1 cellular context compared by ENCODE assay signal in the genomic region with DNA sequence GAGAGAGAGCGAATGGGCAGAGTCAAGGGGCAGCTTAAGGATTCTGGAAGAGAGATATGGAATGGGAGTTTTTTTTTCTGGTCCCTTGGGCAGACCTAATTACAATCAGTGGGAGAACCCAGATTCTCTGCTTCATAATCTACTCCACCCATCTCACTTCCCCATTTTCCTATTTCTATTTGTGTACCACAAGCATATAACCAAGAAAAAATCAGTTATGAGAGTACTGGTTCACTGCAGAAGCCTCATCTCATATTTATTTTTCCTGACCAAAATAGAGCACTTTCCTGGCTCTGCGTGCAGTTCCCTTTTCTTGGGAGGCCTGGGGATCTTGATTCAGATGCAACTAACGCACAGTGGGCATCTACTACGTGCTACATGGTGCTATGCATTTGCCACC.
TF ChIP-seq lines count a peak whose summit lies in the region.

No MANE protein-coding gene starts in this region.

TF ChIP-seq in GM12878, 131 proteins besides CTCF, POLR2A, EP300 and RAD21 (continued from another document):
- TF ChIP-seq, protein P1, sequence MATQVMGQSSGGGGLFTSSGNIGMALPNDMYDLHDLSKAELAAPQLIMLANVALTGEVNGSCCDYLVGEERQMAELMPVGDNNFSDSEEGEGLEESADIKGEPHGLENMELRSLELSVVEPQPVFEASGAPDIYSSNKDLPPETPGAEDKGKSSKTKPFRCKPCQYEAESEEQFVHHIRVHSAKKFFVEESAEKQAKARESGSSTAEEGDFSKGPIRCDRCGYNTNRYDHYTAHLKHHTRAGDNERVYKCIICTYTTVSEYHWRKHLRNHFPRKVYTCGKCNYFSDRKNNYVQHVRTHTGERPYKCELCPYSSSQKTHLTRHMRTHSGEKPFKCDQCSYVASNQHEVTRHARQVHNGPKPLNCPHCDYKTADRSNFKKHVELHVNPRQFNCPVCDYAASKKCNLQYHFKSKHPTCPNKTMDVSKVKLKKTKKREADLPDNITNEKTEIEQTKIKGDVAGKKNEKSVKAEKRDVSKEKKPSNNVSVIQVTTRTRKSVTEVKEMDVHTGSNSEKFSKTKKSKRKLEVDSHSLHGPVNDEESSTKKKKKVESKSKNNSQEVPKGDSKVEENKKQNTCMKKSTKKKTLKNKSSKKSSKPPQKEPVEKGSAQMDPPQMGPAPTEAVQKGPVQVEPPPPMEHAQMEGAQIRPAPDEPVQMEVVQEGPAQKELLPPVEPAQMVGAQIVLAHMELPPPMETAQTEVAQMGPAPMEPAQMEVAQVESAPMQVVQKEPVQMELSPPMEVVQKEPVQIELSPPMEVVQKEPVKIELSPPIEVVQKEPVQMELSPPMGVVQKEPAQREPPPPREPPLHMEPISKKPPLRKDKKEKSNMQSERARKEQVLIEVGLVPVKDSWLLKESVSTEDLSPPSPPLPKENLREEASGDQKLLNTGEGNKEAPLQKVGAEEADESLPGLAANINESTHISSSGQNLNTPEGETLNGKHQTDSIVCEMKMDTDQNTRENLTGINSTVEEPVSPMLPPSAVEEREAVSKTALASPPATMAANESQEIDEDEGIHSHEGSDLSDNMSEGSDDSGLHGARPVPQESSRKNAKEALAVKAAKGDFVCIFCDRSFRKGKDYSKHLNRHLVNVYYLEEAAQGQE (IDR thresholded peaks at IDR 0.05; ENCODE audit: low read depth, low read length), result no peak
- no peak for TF ChIP-seq JUNB (IDR thresholded peaks at IDR 0.05)
- no peak for TF ChIP-seq TARDBP (IDR thresholded peaks at IDR 0.05; ENCODE audit: borderline replicate concordance)
- TF ChIP-seq IKZF2 (IDR thresholded peaks at IDR 0.05), result peak; percentile 21 to 23; a peak in 1 of 4 replicates
- TF ChIP-seq MXI1 (IDR thresholded peaks at IDR 0.05; ENCODE audit: low read depth, low read length), result no peak
- TF ChIP-seq, protein P2, sequence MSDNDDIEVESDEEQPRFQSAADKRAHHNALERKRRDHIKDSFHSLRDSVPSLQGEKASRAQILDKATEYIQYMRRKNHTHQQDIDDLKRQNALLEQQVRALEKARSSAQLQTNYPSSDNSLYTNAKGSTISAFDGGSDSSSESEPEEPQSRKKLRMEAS (IDR thresholded peaks at IDR 0.05; ENCODE audit: low read depth, low read length), result no peak
- no peak for TF ChIP-seq SREBF2 (IDR thresholded peaks at IDR 0.05; ENCODE audit: low read length)
- peak; percentile 61; the same call in 1 of the 2 replicates for TF ChIP-seq SPI1 (IDR thresholded peaks at IDR 0.05; ENCODE audit: borderline replicate concordance, insufficient read depth, low read depth, low read length)
- no peak for TF ChIP-seq NR2C1 (IDR thresholded peaks at IDR 0.05)
